In genomic region chr6:54134934-54135333, GRCh38 we compare ENCODE assay signal across 28 cellular contexts. TPM values are rescaled to one million over a fixed set of nuclear protein-coding genes. Genes with fewer than 3 reads are reported as not detected.
"Had no signal": no experiment of that assay in that cellular context is flagged by ENCODE, and none has a peak within 500 bp of the region (broad histone marks: within the 10 kb centered on the region; RNA-seq: fewer than 3 reads in every experiment).

No MANE protein-coding gene starts in this region.

- H3K36me3 ChIP-seq: colonic mucosa, neutrophil, ovary, sigmoid colon, spleen, tibial nerve had no signal

- H3K4me1 ChIP-seq: colonic mucosa, sigmoid colon, spleen had no signal

- H3K27me3 Mint-ChIP-seq: activated CD4-positive, alpha-beta memory T cell treated with anti-CD3 and anti-CD28 coated beads, Interleukin-2, amount 10 ng/mL, durations not matched to agents 7 days and 5 days; activated CD4-positive, alpha-beta T cell treated with anti-CD3 and anti-CD28 coated beads, Interleukin-2, amount 10 ng/mL, durations not matched to agents 7 days and 5 days; activated naive CD4-positive, alpha-beta T cell treated with anti-CD3 and anti-CD28 coated beads, Interleukin-2, amount 50 U/mL, for 24 hours; activated naive CD8-positive, alpha-beta T cell treated with anti-CD3 and anti-CD28 coated beads, Interleukin-2, amount 50 U/mL, for 24 hours; activated T-helper 17 cell treated with anti-CD3 and anti-CD28 coated beads, Interleukin-2, amount 50 U/mL, for 72 hours; central memory CD8-positive, alpha-beta T cell; effector memory CD8-positive, alpha-beta T cell; progenitor cell of endocrine pancreas; T-helper 17 cell had no signal

- H3K4me3 ChIP-seq: colonic mucosa, heart left ventricle, ovary, sigmoid colon, spleen, tibial nerve had no signal

- H3K27ac ChIP-seq: neutrophil, ovary, sigmoid colon, spleen, tibial nerve had no signal

- ATAC-seq: activated naive CD8-positive, alpha-beta T cell treated with anti-CD3 and anti-CD28 coated beads, Interleukin-2, amount 50 U/mL, for 24 hours; activated T-cell treated with anti-CD3 and anti-CD28 coated beads, Interleukin-2, amount 50 U/mL, for 4 hours; activated T-helper 17 cell treated with anti-CD3 and anti-CD28 coated beads, Interleukin-2, amount 50 U/mL, for 72 hours; effector memory CD8-positive, alpha-beta T cell; heart left ventricle; T-helper 17 cell; WTC11 had no signal

- H3K27ac Mint-ChIP-seq: activated CD4-positive, alpha-beta memory T cell treated with anti-CD3 and anti-CD28 coated beads, Interleukin-2, amount 10 ng/mL, durations not matched to agents 7 days and 5 days; activated CD4-positive, alpha-beta T cell treated with anti-CD3 and anti-CD28 coated beads, Interleukin-2, amount 10 ng/mL, durations not matched to agents 7 days and 5 days; activated naive CD4-positive, alpha-beta T cell treated with anti-CD3 and anti-CD28 coated beads, Interleukin-2, amount 50 U/mL, for 24 hours; activated naive CD8-positive, alpha-beta T cell treated with anti-CD3 and anti-CD28 coated beads, Interleukin-2, amount 50 U/mL, for 24 hours; activated T-helper 17 cell treated with anti-CD3 and anti-CD28 coated beads, Interleukin-2, amount 50 U/mL, for 72 hours; effector memory CD8-positive, alpha-beta T cell; immature natural killer cell; naive B cell; nephron progenitor cell; progenitor cell of endocrine pancreas; T-helper 17 cell; WTC11 had no signal

- H3K4me1 Mint-ChIP-seq: activated CD4-positive, alpha-beta memory T cell treated with anti-CD3 and anti-CD28 coated beads, Interleukin-2, amount 10 ng/mL, durations not matched to agents 7 days and 5 days; activated CD4-positive, alpha-beta T cell treated with anti-CD3 and anti-CD28 coated beads, Interleukin-2, amount 10 ng/mL, durations not matched to agents 7 days and 5 days; activated naive CD4-positive, alpha-beta T cell treated with anti-CD3 and anti-CD28 coated beads, Interleukin-2, amount 50 U/mL, for 24 hours; activated naive CD8-positive, alpha-beta T cell treated with anti-CD3 and anti-CD28 coated beads, Interleukin-2, amount 50 U/mL, for 24 hours; activated T-helper 17 cell treated with anti-CD3 and anti-CD28 coated beads, Interleukin-2, amount 50 U/mL, for 72 hours; central memory CD8-positive, alpha-beta T cell; immature natural killer cell; naive B cell; nephron progenitor cell; T-helper 17 cell; WTC11 had no signal

- H3K9me3 Mint-ChIP-seq: activated CD4-positive, alpha-beta memory T cell treated with anti-CD3 and anti-CD28 coated beads, Interleukin-2, amount 10 ng/mL, durations not matched to agents 7 days and 5 days; activated CD4-positive, alpha-beta T cell treated with anti-CD3 and anti-CD28 coated beads, Interleukin-2, amount 10 ng/mL, durations not matched to agents 7 days and 5 days; activated naive CD4-positive, alpha-beta T cell treated with anti-CD3 and anti-CD28 coated beads, Interleukin-2, amount 50 U/mL, for 24 hours; activated naive CD8-positive, alpha-beta T cell treated with anti-CD3 and anti-CD28 coated beads, Interleukin-2, amount 50 U/mL, for 24 hours; activated T-cell treated with anti-CD3 and anti-CD28 coated beads, Interleukin-2, amount 50 U/mL, for 4 hours; nephron progenitor cell had no signal

- H3K36me3 Mint-ChIP-seq: activated naive CD4-positive, alpha-beta T cell treated with anti-CD3 and anti-CD28 coated beads, Interleukin-2, amount 50 U/mL, for 24 hours; WTC11 had no signal

- H3K4me3 Mint-ChIP-seq: activated CD4-positive, alpha-beta memory T cell treated with anti-CD3 and anti-CD28 coated beads, Interleukin-2, amount 10 ng/mL, durations not matched to agents 7 days and 5 days; activated CD4-positive, alpha-beta T cell treated with anti-CD3 and anti-CD28 coated beads, Interleukin-2, amount 10 ng/mL, durations not matched to agents 7 days and 5 days; activated naive CD4-positive, alpha-beta T cell treated with anti-CD3 and anti-CD28 coated beads, Interleukin-2, amount 50 U/mL, for 24 hours; activated naive CD8-positive, alpha-beta T cell treated with anti-CD3 and anti-CD28 coated beads, Interleukin-2, amount 50 U/mL, for 24 hours; activated T-cell treated with anti-CD3 and anti-CD28 coated beads, Interleukin-2, amount 50 U/mL, for 4 hours; activated T-helper 17 cell treated with anti-CD3 and anti-CD28 coated beads, Interleukin-2, amount 50 U/mL, for 72 hours; central memory CD8-positive, alpha-beta T cell; effector memory CD8-positive, alpha-beta T cell; immature natural killer cell; naive B cell; nephron progenitor cell; T-helper 17 cell; WTC11 had no signal

- DNase-seq: activated CD4-positive, alpha-beta memory T cell treated with anti-CD3 and anti-CD28 coated beads, Interleukin-2, amount 10 ng/mL, durations not matched to agents 7 days and 5 days; activated CD4-positive, alpha-beta T cell treated with anti-CD3 and anti-CD28 coated beads for 1 hour; activated CD4-positive, alpha-beta T cell treated with anti-CD3 and anti-CD28 coated beads, Interleukin-2, amount 10 ng/mL, durations not matched to agents 7 days and 5 days; activated naive CD8-positive, alpha-beta T cell treated with anti-CD3 and anti-CD28 coated beads, Interleukin-2, amount 50 U/mL, for 24 hours; activated T-cell treated with anti-CD3 and anti-CD28 coated beads, Interleukin-2, amount 50 U/mL, for 4 hours; colonic mucosa; effector memory CD8-positive, alpha-beta T cell; erythroblast; foreskin fibroblast; heart left ventricle; hypothalamus; immature natural killer cell; kidney glomerular epithelial cell; naive B cell; nephron progenitor cell; ovary; retina; sigmoid colon; spleen; stimulated activated naive CD4-positive, alpha-beta T cell; T-helper 17 cell had no signal

- H3K9me3 ChIP-seq: colonic mucosa, heart left ventricle, neutrophil, ovary, sigmoid colon, spleen, tibial nerve had no signal

- H3K27me3 ChIP-seq: colonic mucosa, heart left ventricle, neutrophil, ovary, sigmoid colon, spleen, tibial nerve had no signal

RNA-seq across cellular contexts. Expression of gene MLIP, which starts 23.7 kb away (rescaled TPM):
- total RNA-seq: activated CD4-positive, alpha-beta memory T cell treated with anti-CD3 and anti-CD28 coated beads, Interleukin-2, amount 10 ng/mL, durations not matched to agents 7 days and 5 days; activated CD4-positive, alpha-beta T cell treated with anti-CD3 and anti-CD28 coated beads, Interleukin-2, amount 10 ng/mL, durations not matched to agents 7 days and 5 days; activated T-cell treated with anti-CD3 and anti-CD28 coated beads, Interleukin-2, amount 50 U/mL, for 4 hours; activated T-helper 17 cell treated with anti-CD3 and anti-CD28 coated beads, Interleukin-2, amount 50 U/mL, for 72 hours; progenitor cell of endocrine pancreas; T-helper 17 cell; WTC11 had no signal
